1 cellular context compared by ENCODE assay signal in genomic region chr14:101628471-101628966, GRCh38.
A peak's percentile ranks its signal among the peaks of the same experiment; 100 is the strongest.
TF ChIP-seq lines count a peak whose summit lies in the region.

No MANE protein-coding gene starts in this region.

TF ChIP-seq in HepG2, 621 proteins besides CTCF, POLR2A, EP300 and RAD21 (continued from another document and continues in another):
- TF ChIP-seq AKNA (CRISPR knock-in tag; IDR thresholded peaks at IDR 0.05; ENCODE audit: borderline replicate concordance) (no peak), CHCHD3 (CRISPR knock-in tag; IDR thresholded peaks at IDR 0.05) (no peak), ZFP91 (CRISPR knock-in tag; IDR thresholded peaks at IDR 0.05; ENCODE audit: borderline replicate concordance) (peak; percentile 99), RARG (CRISPR knock-in tag; IDR thresholded peaks at IDR 0.05; ENCODE audit: low read depth) (no peak), TAF15 (IDR thresholded peaks at IDR 0.05; ENCODE audit: low read depth, low read length, poor library complexity, severe bottlenecking) (no peak), ZNF543 (CRISPR knock-in tag; IDR thresholded peaks at IDR 0.05) (0 out of 2 replicates have a peak, but pooled peaks have one; percentile 30), TERF1 (CRISPR knock-in tag; IDR thresholded peaks at IDR 0.05) (no peak), PITX1 (CRISPR knock-in tag; IDR thresholded peaks at IDR 0.05) (no peak), ZNF609 (CRISPR knock-in tag; IDR thresholded peaks at IDR 0.05; ENCODE audit: borderline replicate concordance) (no peak), ZNF484 (CRISPR knock-in tag; IDR thresholded peaks at IDR 0.05; ENCODE audit: borderline replicate concordance, low read depth) (no peak), ZNF710 (CRISPR knock-in tag; IDR thresholded peaks at IDR 0.05; ENCODE audit: borderline replicate concordance) (no peak), ZFP36L2 (CRISPR knock-in tag; IDR thresholded peaks at IDR 0.05) (no peak), ZNF576 (CRISPR knock-in tag; IDR thresholded peaks at IDR 0.05) (no peak), ZFP82 (CRISPR knock-in tag; IDR thresholded peaks at IDR 0.05; ENCODE audit: borderline replicate concordance) (no peak), PCBP1 (IDR thresholded peaks at IDR 0.05; ENCODE audit: borderline replicate concordance, low read depth, low read length) (no peak), BCLAF1 (IDR thresholded peaks at IDR 0.05) (no peak), ZBED4 (CRISPR knock-in tag; IDR thresholded peaks at IDR 0.05; ENCODE audit: borderline replicate concordance) (no peak), SSRP1 (CRISPR knock-in tag; IDR thresholded peaks at IDR 0.05) (no peak), SRSF1 (optimal IDR thresholded peaks at IDR 0.05; ENCODE audit: low read depth, low read length) (no peak), SOX13 (IDR thresholded peaks at IDR 0.05) (no peak), SOX13 (CRISPR knock-in tag; conservative IDR thresholded peaks at IDR 0.05 in 1 of 2, IDR thresholded peaks at IDR 0.05 in 1 of 2) (no peak; a peak in 1 of 4 replicates), IKZF5 (CRISPR knock-in tag; IDR thresholded peaks at IDR 0.05) (no peak), POLR2AphosphoS2 (IDR thresholded peaks at IDR 0.05; ENCODE audit: low read depth, low read length) (no peak), ZSCAN12 (CRISPR knock-in tag; IDR thresholded peaks at IDR 0.05) (no peak), ZNF224 (CRISPR knock-in tag; IDR thresholded peaks at IDR 0.05) (no peak), RBFOX2 (IDR thresholded peaks at IDR 0.05; ENCODE audit: low read depth, low read length) (no peak), ZFP90 (CRISPR knock-in tag; IDR thresholded peaks at IDR 0.05; ENCODE audit: borderline replicate concordance) (no peak), MIER3 (CRISPR knock-in tag; IDR thresholded peaks at IDR 0.05; ENCODE audit: borderline replicate concordance) (no peak), ZBTB26 (CRISPR knock-in tag; IDR thresholded peaks at IDR 0.05; ENCODE audit: borderline replicate concordance) (no peak), ZBTB7B (CRISPR knock-in tag; IDR thresholded peaks at IDR 0.05) (0 out of 2 replicates have a peak, but pooled peaks have one; percentile 53)
